Comparison of ENCODE assay signal across 15 cellular contexts in the genomic region with DNA sequence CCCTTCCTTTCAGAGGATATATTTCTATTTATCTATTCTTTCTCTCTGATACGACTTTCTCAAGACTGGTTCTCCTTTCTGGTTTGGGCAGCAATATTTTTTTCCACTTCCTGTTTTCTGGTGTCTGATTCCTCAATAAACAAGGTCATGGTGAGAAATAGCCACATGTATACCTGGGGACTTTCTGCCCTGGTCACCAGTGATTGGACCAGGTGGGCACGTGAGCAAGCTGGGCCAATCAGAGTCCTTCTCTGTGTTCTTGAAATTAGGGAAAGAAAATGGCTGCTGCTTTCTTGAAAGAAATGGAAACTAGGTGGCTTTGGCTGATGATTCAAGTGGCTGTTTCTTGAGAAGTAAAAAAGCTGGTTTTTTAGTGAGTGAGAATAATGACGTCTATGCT. TPM values are rescaled to one million over a fixed set of nuclear protein-coding genes. Genes with fewer than 3 reads are reported as not detected.
A peak's percentile ranks its signal among the peaks of the same experiment; 100 is the strongest.
DNase-seq lines count a peak whose midpoint lies in the region; ATAC-seq and TF ChIP-seq lines count a peak whose summit lies in the region.
"Had no signal": no experiment of that assay in that cellular context is flagged by ENCODE, and none has a peak within 500 bp of the region (broad histone marks: within the 10 kb centered on the region; RNA-seq: fewer than 3 reads in every experiment).

No MANE protein-coding gene starts in this region.

- ATAC-seq in WTC11 (no peak), sciatic nerve (peak; percentile 48), GM19395 (IDR thresholded peaks at IDR 0.05; ENCODE audit: unreplicated experiment) (no peak), GM19023 (IDR thresholded peaks at IDR 0.05; ENCODE audit: unreplicated experiment) (no peak)
- ATAC-seq: activated naive CD4-positive, alpha-beta T cell treated with anti-CD3 and anti-CD28 coated beads, Interleukin-2, amount 50 U/mL, for 72 hours; CD8-positive, alpha-beta T cell; Panc1; T-cell had no signal

- H3K4me1 Mint-ChIP-seq in WTC11: peaks cover 13% of the 10 kb centered on the region

- TF ChIP-seq CTCF in NB4 (IDR thresholded peaks at IDR 0.05; ENCODE audit: low read depth, low read length) (no peak), WTC11 (IDR thresholded peaks at IDR 0.05) (no peak)

- H3K27me3 Mint-ChIP-seq in WTC11 (ENCODE audit: low read depth): peaks cover 31% of the 10 kb centered on the region

- intact Hi-C loops in sciatic nerve (cut with DNase I): no loop called here

- DNase-seq in DMS53 (lab: John Stamatoyannopoulos, UW) (peak; percentile 60), DMS53 treated with DMSO at 0.1 percent for 48 hours (lab: John Stamatoyannopoulos, UW; ENCODE audit: unreplicated experiment) (no peak), NB4 (ENCODE audit: low read depth) (peak; percentile 77), WTC11 (ENCODE audit: low spot score) (no peak), sciatic nerve (ENCODE audit: low spot score) (no peak), COLO668 (lab: John Stamatoyannopoulos, UW; ENCODE audit: unreplicated experiment) (no peak)
- DNase-seq: activated CD4-positive, CD25-positive, alpha-beta regulatory T cell treated with anti-CD3 and anti-CD28 coated beads, Interleukin-2, amount 50 U/mL, for 72 hours; brain microvascular endothelial cell; CD8-positive, alpha-beta T cell; NCI-H1105 treated with DMSO at 0.1 percent for 48 hours had no signal

- no peak overlapping the region for H3K27ac Mint-ChIP-seq in WTC11
- H3K27ac Mint-ChIP-seq: activated naive CD4-positive, alpha-beta T cell treated with anti-CD3 and anti-CD28 coated beads, Interleukin-2, amount 50 U/mL, for 72 hours; CD8-positive, alpha-beta T cell; T-cell had no signal

- no peak overlapping the region for H3K4me3 ChIP-seq in NB4 (ENCODE audit: low read depth, low read length)

- CTCF ChIA-PET in WTC11 (lab: Charles Lee): no interaction called here

- POLR2A ChIA-PET in WTC11 (lab: Charles Lee): no interaction called here

- no peak overlapping the region for H3K4me3 Mint-ChIP-seq in WTC11
- H3K4me3 Mint-ChIP-seq: CD8-positive, alpha-beta T cell; T-cell had no signal

- peaks cover 3% of the 10 kb centered on the region for H3K36me3 Mint-ChIP-seq in WTC11
- H3K36me3 Mint-ChIP-seq: activated naive CD4-positive, alpha-beta T cell treated with anti-CD3 and anti-CD28 coated beads, Interleukin-2, amount 50 U/mL, for 72 hours; CD8-positive, alpha-beta T cell had no signal

- no peak for TF ChIP-seq POLR2A in NB4 (IDR thresholded peaks at IDR 0.05; ENCODE audit: extremely low read depth, insufficient read length)

- H3K9me3 Mint-ChIP-seq in WTC11: peaks cover 21% of the 10 kb centered on the region
- H3K9me3 Mint-ChIP-seq: activated naive CD4-positive, alpha-beta T cell treated with anti-CD3 and anti-CD28 coated beads, Interleukin-2, amount 50 U/mL, for 72 hours; T-cell had no signal

TF ChIP-seq in WTC11, 78 proteins besides CTCF, POLR2A, EP300 and RAD21:
- TF ChIP-seq ELF4 (CRISPR knock-in tag; IDR thresholded peaks at IDR 0.05; ENCODE audit: low read depth): no peak
- TF ChIP-seq, protein P1, sequence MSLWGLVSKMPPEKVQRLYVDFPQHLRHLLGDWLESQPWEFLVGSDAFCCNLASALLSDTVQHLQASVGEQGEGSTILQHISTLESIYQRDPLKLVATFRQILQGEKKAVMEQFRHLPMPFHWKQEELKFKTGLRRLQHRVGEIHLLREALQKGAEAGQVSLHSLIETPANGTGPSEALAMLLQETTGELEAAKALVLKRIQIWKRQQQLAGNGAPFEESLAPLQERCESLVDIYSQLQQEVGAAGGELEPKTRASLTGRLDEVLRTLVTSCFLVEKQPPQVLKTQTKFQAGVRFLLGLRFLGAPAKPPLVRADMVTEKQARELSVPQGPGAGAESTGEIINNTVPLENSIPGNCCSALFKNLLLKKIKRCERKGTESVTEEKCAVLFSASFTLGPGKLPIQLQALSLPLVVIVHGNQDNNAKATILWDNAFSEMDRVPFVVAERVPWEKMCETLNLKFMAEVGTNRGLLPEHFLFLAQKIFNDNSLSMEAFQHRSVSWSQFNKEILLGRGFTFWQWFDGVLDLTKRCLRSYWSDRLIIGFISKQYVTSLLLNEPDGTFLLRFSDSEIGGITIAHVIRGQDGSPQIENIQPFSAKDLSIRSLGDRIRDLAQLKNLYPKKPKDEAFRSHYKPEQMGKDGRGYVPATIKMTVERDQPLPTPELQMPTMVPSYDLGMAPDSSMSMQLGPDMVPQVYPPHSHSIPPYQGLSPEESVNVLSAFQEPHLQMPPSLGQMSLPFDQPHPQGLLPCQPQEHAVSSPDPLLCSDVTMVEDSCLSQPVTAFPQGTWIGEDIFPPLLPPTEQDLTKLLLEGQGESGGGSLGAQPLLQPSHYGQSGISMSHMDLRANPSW (CRISPR knock-in tag; conservative IDR thresholded peaks at IDR 0.05; ENCODE audit: low read depth): no peak
- TF ChIP-seq NFE2L1 (CRISPR knock-in tag; IDR thresholded peaks at IDR 0.05): no peak
- TF ChIP-seq NFYB (CRISPR knock-in tag; conservative IDR thresholded peaks at IDR 0.05; ENCODE audit: low read depth): no peak
- TF ChIP-seq ZNF232 (CRISPR knock-in tag; IDR thresholded peaks at IDR 0.05): no peak
- no peak for TF ChIP-seq KAT7 (CRISPR knock-in tag; IDR thresholded peaks at IDR 0.05; ENCODE audit: borderline replicate concordance)
- TF ChIP-seq, protein P2, sequence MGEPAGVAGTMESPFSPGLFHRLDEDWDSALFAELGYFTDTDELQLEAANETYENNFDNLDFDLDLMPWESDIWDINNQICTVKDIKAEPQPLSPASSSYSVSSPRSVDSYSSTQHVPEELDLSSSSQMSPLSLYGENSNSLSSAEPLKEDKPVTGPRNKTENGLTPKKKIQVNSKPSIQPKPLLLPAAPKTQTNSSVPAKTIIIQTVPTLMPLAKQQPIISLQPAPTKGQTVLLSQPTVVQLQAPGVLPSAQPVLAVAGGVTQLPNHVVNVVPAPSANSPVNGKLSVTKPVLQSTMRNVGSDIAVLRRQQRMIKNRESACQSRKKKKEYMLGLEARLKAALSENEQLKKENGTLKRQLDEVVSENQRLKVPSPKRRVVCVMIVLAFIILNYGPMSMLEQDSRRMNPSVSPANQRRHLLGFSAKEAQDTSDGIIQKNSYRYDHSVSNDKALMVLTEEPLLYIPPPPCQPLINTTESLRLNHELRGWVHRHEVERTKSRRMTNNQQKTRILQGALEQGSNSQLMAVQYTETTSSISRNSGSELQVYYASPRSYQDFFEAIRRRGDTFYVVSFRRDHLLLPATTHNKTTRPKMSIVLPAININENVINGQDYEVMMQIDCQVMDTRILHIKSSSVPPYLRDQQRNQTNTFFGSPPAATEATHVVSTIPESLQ (CRISPR knock-in tag; IDR thresholded peaks at IDR 0.05): no peak
- TF ChIP-seq, protein P3, sequence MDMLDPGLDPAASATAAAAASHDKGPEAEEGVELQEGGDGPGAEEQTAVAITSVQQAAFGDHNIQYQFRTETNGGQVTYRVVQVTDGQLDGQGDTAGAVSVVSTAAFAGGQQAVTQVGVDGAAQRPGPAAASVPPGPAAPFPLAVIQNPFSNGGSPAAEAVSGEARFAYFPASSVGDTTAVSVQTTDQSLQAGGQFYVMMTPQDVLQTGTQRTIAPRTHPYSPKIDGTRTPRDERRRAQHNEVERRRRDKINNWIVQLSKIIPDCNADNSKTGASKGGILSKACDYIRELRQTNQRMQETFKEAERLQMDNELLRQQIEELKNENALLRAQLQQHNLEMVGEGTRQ (CRISPR knock-in tag; IDR thresholded peaks at IDR 0.05): peak; percentile 64
TF ChIP-seq in WTC11: peak in this region for 1.

RNA-seq across cellular contexts. Expression of a gene that starts 18.4 kb away (rescaled TPM):
- total RNA-seq in WTC11 (2021): 47.0 to 57.3 TPM (median 54.9 TPM) in 3 replicates
- total RNA-seq in sciatic nerve: 1,757 TPM

RNA-seq across cellular contexts. Expression of a gene that starts 47.9 kb away (rescaled TPM):
- total RNA-seq in WTC11 (2021) (32.3 to 36.0 TPM (median 34.0 TPM) in 3 replicates), sciatic nerve (67.7 TPM)

Comparison
In these comparisons a context has a peak if more than half of its experiments do, and no peak if none do; other contexts are left out.
1. DNase-seq: peak in DMS53 (single experiment) and NB4 (single experiment); none in DMS53 treated with DMSO at 0.1 percent for 48 hours (single experiment), WTC11 (single experiment), sciatic nerve (single experiment) and COLO668 (single experiment).
2. RNA of a gene that starts 18.4 kb away (total RNA-seq): 1,757 TPM in sciatic nerve (single experiment); 47.0 to 57.3 TPM in WTC11; every median in the first group is over 10 times any median in the second.